ENCODE assay signal across 15 cellular contexts in genomic region chr2:19114126-19114525, GRCh38.
A peak's percentile ranks its signal among the peaks of the same experiment; 100 is the strongest.
DNase-seq lines count a peak whose midpoint lies in the region; TF ChIP-seq lines count a peak whose summit lies in the region.
"Had no signal": no experiment of that assay in that cellular context is flagged by ENCODE, and none has a peak within 500 bp of the region (broad histone marks: within the 10 kb centered on the region; RNA-seq: fewer than 3 reads in every experiment).

No MANE protein-coding gene starts in this region.

- peaks cover 16% of the 10 kb centered on the region for H3K4me1 ChIP-seq in adipocyte (ENCODE audit: control insufficient read depth, insufficient read depth, low read length)
- H3K4me1 ChIP-seq: HAP-1 had no signal

- H3K4me3 ChIP-seq in adipocyte (ENCODE audit: low read length): peak overlapping the region; percentile 15
- no peak overlapping the region for H3K4me3 ChIP-seq in choroid plexus epithelial cell (ENCODE audit: low read depth, low read length)
- no peak overlapping the region for H3K4me3 ChIP-seq in fibroblast of villous mesenchyme (ENCODE audit: low read depth, low read length)
- H3K4me3 ChIP-seq: HAP-1 had no signal

- H3K27me3 ChIP-seq in adipocyte (replicated peaks; ENCODE audit: control insufficient read depth, insufficient read depth, low read length): no peaks in the 10 kb centered on the region

- H3K36me3 ChIP-seq in adipocyte (ENCODE audit: control insufficient read depth, insufficient read depth, low read length, severe bottlenecking): no peaks in the 10 kb centered on the region
- H3K36me3 ChIP-seq: HAP-1 had no signal

- DNase-seq in adipocyte (ENCODE audit: low read depth): no peak
- peak; percentile 68 for DNase-seq in choroid plexus epithelial cell (ENCODE audit: low read depth)
- DNase-seq in fibroblast of villous mesenchyme (ENCODE audit: low read depth): peak; percentile 61
- peak; percentile 58 for DNase-seq in smooth muscle cell of the brain vasculature (ENCODE audit: low read depth, low spot score)
- DNase-seq in DMS114 treated with DMSO at 0.1 percent for 48 hours (lab: John Stamatoyannopoulos, UW; ENCODE audit: unreplicated experiment): no peak
- no peak for DNase-seq in activated T-cell treated with anti-CD3 and anti-CD28 coated beads, Interleukin-2, amount 50 U/mL, for 1 hour
- no peak for DNase-seq in NCI-H1436 (lab: John Stamatoyannopoulos, UW)
- DNase-seq: Calu3; CD4-positive, alpha-beta memory T cell; COR-L47; DMS153; DND-41; GOT3; HFFc6 had no signal

- TF ChIP-seq CTCF in choroid plexus epithelial cell (conservative IDR thresholded peaks at IDR 0.05; ENCODE audit: low read depth, low read length) (no peak), fibroblast of villous mesenchyme (IDR thresholded peaks at IDR 0.05; ENCODE audit: insufficient read depth, low read depth, low read length) (no peak)

- peak overlapping the region; percentile 49 for H3K9ac ChIP-seq in adipocyte (ENCODE audit: low read length)

- no peaks in the 10 kb centered on the region for H3K9me3 ChIP-seq in adipocyte (ENCODE audit: control insufficient read depth, low read length)
- H3K9me3 ChIP-seq: HAP-1 had no signal

Comparison
In these comparisons a context has a peak if more than half of its experiments do, and no peak if none do; other contexts are left out.
1. DNase-seq: peak in choroid plexus epithelial cell (single experiment), fibroblast of villous mesenchyme (single experiment) and smooth muscle cell of the brain vasculature (single experiment); none in adipocyte (single experiment), DMS114 treated with DMSO at 0.1 percent for 48 hours (single experiment), activated T-cell treated with anti-CD3 and anti-CD28 coated beads, Interleukin-2, amount 50 U/mL, for 1 hour (single experiment) and NCI-H1436 (single experiment).